In the genomic region with DNA sequence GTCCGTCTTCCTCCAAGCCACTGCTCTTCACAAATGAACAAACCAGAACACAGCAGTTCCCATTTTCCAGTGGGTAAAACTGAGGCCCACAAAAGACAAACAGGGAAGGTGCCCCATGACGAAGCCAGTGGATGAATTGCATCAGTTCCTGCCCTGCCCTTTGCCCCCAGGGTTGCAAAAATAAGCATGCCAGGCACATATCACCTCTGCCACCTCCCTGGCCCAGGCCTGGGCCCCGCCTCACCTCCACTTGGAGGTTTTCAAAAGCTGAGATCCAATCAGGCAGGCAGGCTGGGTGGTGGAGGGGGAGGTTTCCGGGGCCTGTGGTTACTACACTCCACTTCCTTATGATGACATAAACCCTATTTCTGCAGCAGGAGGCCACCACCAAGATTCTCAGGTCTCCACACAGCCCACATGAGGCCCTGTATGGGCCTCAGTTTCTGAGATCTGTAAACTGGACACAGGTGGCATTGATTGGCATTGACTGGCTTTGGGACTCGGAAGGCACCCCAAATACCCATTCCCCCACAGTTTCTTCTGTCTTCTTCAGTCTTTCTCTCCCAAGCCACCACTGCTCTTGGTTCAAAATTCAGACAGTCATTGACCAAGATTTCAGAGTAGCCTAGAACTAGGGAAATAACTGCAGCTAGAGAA, we compare ENCODE assay signal across 8 cellular contexts. TPM values are rescaled to one million over a fixed set of nuclear protein-coding genes. Genes with fewer than 3 reads are reported as not detected.
A peak's percentile ranks its signal among the peaks of the same experiment; 100 is the strongest.
DNase-seq lines count a peak whose midpoint lies in the region; ATAC-seq lines count a peak whose summit lies in the region.

No MANE protein-coding gene starts in this region.

- H3K4me3 Mint-ChIP-seq in T-helper 2 cell treated with Interferon-gamma antibody and Interleukin-4, amounts not matched to agents 5 μg/mL and 100 μg/mL, for 36 hours, result peak overlapping the region; percentile 92
- H3K4me3 Mint-ChIP-seq in stimulated activated naive B cell treated with anti-CD40 and anti-IgM and Interleukin-4, amounts not matched to agents 10 μg/mL and 1 μg/mL and 100 μg/mL, for 72 hours, result peak overlapping the region; percentile 66 to 72

- DNase-seq in COLO668 (lab: John Stamatoyannopoulos, UW; ENCODE audit: unreplicated experiment) (peak; percentile 52), HT1080 (ENCODE audit: low read depth) (peak; percentile 83), amniotic epithelial cell (ENCODE audit: low read depth) (peak; percentile 66), medulla oblongata (ENCODE audit: extremely low spot score) (peak; percentile 68), NCI-H2081 treated with DMSO at 0.1 percent for 48 hours (lab: John Stamatoyannopoulos, UW) (no peak)
- peak; percentile 88 for DNase-seq in T-helper 2 cell treated with Interferon-gamma antibody and Interleukin-4, amounts not matched to agents 5 μg/mL and 100 μg/mL, for 36 hours (ENCODE audit: low spot score)
- peak; percentile 81 for DNase-seq in stimulated activated naive B cell treated with anti-CD40 and anti-IgM and Interleukin-4, amounts not matched to agents 10 μg/mL and 1 μg/mL and 100 μg/mL, for 72 hours

- H3K27ac Mint-ChIP-seq in T-helper 2 cell treated with Interferon-gamma antibody and Interleukin-4, amounts not matched to agents 5 μg/mL and 100 μg/mL, for 36 hours, result peak overlapping the region; percentile 97
- H3K27ac Mint-ChIP-seq in stimulated activated naive B cell treated with anti-CD40 and anti-IgM and Interleukin-4, amounts not matched to agents 10 μg/mL and 1 μg/mL and 100 μg/mL, for 72 hours, result peak overlapping the region; percentile 98

- ATAC-seq in GM21390 (IDR thresholded peaks at IDR 0.05; ENCODE audit: unreplicated experiment), result peak; percentile 63
- peak; percentile 74 to 80 for ATAC-seq in stimulated activated naive B cell treated with anti-CD40 and anti-IgM and Interleukin-4, amounts not matched to agents 10 μg/mL and 1 μg/mL and 100 μg/mL, for 72 hours (replicated peaks)

- H3K9me3 Mint-ChIP-seq in T-helper 2 cell treated with Interferon-gamma antibody and Interleukin-4, amounts not matched to agents 5 μg/mL and 100 μg/mL, for 36 hours, result no peaks in the 10 kb centered on the region
- H3K9me3 Mint-ChIP-seq in stimulated activated naive B cell treated with anti-CD40 and anti-IgM and Interleukin-4, amounts not matched to agents 10 μg/mL and 1 μg/mL and 100 μg/mL, for 72 hours, result no peaks in the 10 kb centered on the region

- H3K36me3 Mint-ChIP-seq in T-helper 2 cell treated with Interferon-gamma antibody and Interleukin-4, amounts not matched to agents 5 μg/mL and 100 μg/mL, for 36 hours (ENCODE audit: low read depth), result peaks cover 26% of the 10 kb centered on the region
- peaks cover 2 to 3% of the 10 kb centered on the region in 2 donors for H3K36me3 Mint-ChIP-seq in stimulated activated naive B cell treated with anti-CD40 and anti-IgM and Interleukin-4, amounts not matched to agents 10 μg/mL and 1 μg/mL and 100 μg/mL, for 72 hours

- no peaks in the 10 kb centered on the region for H3K27me3 Mint-ChIP-seq in T-helper 2 cell treated with Interferon-gamma antibody and Interleukin-4, amounts not matched to agents 5 μg/mL and 100 μg/mL, for 36 hours (ENCODE audit: low read depth)
- no peaks in the 10 kb centered on the region for H3K27me3 Mint-ChIP-seq in stimulated activated naive B cell treated with anti-CD40 and anti-IgM and Interleukin-4, amounts not matched to agents 10 μg/mL and 1 μg/mL and 100 μg/mL, for 72 hours

- peaks cover 66% of the 10 kb centered on the region for H3K4me1 Mint-ChIP-seq in T-helper 2 cell treated with Interferon-gamma antibody and Interleukin-4, amounts not matched to agents 5 μg/mL and 100 μg/mL, for 36 hours (ENCODE audit: low read depth)
- peaks cover 74 to 86% of the 10 kb centered on the region in 2 donors for H3K4me1 Mint-ChIP-seq in stimulated activated naive B cell treated with anti-CD40 and anti-IgM and Interleukin-4, amounts not matched to agents 10 μg/mL and 1 μg/mL and 100 μg/mL, for 72 hours

RNA-seq across cellular contexts. Expression of gene KIF21B, which starts 4.1 kb away (rescaled TPM):
- total RNA-seq in HT1080 (2014; rRNA removed; shearing (Covaris generic)), result 4.7 and 5.2 TPM in 2 replicates
- polyA plus RNA-seq in HT1080 (2015; cell fraction: cytosol; rRNA removed), result 7.9 and 8.9 TPM in 2 replicates
- polyA plus RNA-seq in HT1080 (2015; cell fraction: nucleus; rRNA removed), result 14.3 and 15.3 TPM in 2 replicates
